ENCODE assay signal across 8 cellular contexts in the genomic region with DNA sequence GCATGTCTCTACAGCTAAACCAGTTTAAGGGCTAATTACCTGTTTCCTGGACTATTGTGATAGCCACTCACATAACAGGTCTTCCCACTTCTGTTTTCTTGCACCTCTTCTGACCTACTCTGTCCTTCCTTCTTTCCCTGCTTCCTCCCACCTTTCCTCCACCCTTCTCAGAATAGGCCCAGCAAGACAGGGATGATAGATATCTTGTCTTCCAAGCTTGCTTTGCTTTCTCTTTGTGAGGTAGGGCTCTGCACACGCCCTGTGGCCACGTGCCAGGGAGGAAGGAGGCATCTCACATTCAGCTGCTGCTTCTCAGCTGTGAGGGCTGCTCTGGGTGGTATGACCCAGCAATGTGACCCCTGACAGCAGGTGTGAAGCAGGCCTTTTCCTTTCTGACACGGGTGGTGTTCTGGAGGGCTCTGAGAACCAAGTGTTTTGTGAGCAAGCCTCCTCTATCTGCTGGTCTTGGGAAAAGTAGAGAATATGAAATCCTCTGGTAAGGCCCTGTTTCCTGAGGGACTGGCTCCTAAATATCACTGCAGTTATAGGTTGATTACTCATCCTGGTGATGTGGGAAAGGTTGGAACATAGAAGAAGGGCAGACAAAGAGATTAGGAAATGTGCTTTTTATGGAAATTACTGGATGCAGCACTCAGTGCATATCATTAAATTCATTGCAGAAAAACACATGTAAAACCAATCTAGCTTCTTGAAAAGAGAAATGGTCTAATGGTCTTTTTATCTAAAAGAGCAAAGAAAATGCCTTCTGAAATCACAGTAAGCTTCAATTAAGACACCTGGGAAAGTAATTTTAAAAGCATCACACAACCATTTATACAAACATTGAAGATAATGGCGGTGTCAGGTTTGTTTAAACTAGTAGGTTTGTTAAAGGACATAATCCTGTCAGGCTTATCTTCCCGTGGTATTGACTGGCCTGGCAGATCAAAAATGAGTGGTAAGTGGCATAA. TPM values are rescaled to one million over a fixed set of nuclear protein-coding genes. Genes with fewer than 3 reads are reported as not detected.
A peak's percentile ranks its signal among the peaks of the same experiment; 100 is the strongest.
DNase-seq lines count a peak whose midpoint lies in the region; ATAC-seq and TF ChIP-seq lines count a peak whose summit lies in the region.

No MANE protein-coding gene starts in this region.

- peak; percentile 54 for DNase-seq in DMS79 treated with DMSO at 0.1 percent for 48 hours (lab: John Stamatoyannopoulos, UW)
- DNase-seq in NAMALWA (ENCODE audit: low spot score): peak; percentile 27
- DNase-seq in mammary epithelial cell: peak; percentile 72
- DNase-seq in nephron progenitor cell: no peak
- no peak for DNase-seq in CD8-positive, alpha-beta T cell
- DNase-seq in stimulated activated CD4-positive, alpha-beta T cell treated with anti-CD3 and anti-CD28 coated beads, Interleukin-2, amount 100 ng/mL, for 48 hours: no peak
- no peak for DNase-seq in hypothalamus (lab: John Stamatoyannopoulos, UW)

- peak overlapping the region; percentile 14 for H2AFZ ChIP-seq in mammary epithelial cell (ENCODE audit: low read depth, low read length)

- H4K20me1 ChIP-seq in mammary epithelial cell (ENCODE audit: insufficient read depth, low read length): peaks cover 5% of the 10 kb centered on the region

- H3K79me2 ChIP-seq in mammary epithelial cell (ENCODE audit: insufficient read depth, low read length): peaks cover 98% of the 10 kb centered on the region

- POLR2A ChIA-PET in CD8-positive, alpha-beta T cell (lab: Charles Lee): no interaction called here

- H3K4me1 ChIP-seq in mammary epithelial cell (ENCODE audit: insufficient read depth, low read length): peaks cover 56% of the 10 kb centered on the region
- H3K4me1 ChIP-seq in CD8-positive, alpha-beta T cell (ENCODE audit: insufficient read depth, low read length): no peaks in the 10 kb centered on the region

- TF ChIP-seq CTCF in mammary epithelial cell (conservative IDR thresholded peaks at IDR 0.05 in 1 of 2, IDR thresholded peaks at IDR 0.05 in 1 of 2; ENCODE audit: extremely low read depth in 1 of 2, insufficient read depth in 1 of 2, low read depth in 1 of 2, low read length in 2 of 2) (no peak), nephron progenitor cell (IDR thresholded peaks at IDR 0.05) (no peak)
- no peak for TF ChIP-seq CTCF in CD8-positive, alpha-beta T cell (IDR thresholded peaks at IDR 0.05)

- in situ Hi-C loops in mammary epithelial cell (cut with MboI; ENCODE audit: low sequenced_read_pairs in 2 of 2): no loop called here

- 45% methylated on average over 5 of the region's 5 CpGs for WGBS in mammary epithelial cell (ENCODE audit: low coverage, missing lambda C conversion rate)

- peaks cover 33% of the 10 kb centered on the region for H3K36me3 Mint-ChIP-seq in nephron progenitor cell (ENCODE audit: low read depth)
- H3K36me3 Mint-ChIP-seq in CD8-positive, alpha-beta T cell: no peaks in the 10 kb centered on the region

- H3K27ac ChIP-seq in mammary epithelial cell (ENCODE audit: insufficient read depth, low read depth, low read length): peak overlapping the region; percentile 63
- H3K27ac ChIP-seq in CD8-positive, alpha-beta T cell (ENCODE audit: low read depth, low read length): no peak overlapping the region

- no peaks in the 10 kb centered on the region for H3K27me3 Mint-ChIP-seq in nephron progenitor cell (ENCODE audit: low read depth, poor library complexity)
- peaks cover 21% of the 10 kb centered on the region for H3K27me3 Mint-ChIP-seq in CD8-positive, alpha-beta T cell (ENCODE audit: low read depth)

- peak overlapping the region; percentile 57 for H3K4me2 ChIP-seq in mammary epithelial cell (ENCODE audit: insufficient read depth, low read depth, low read length)

- BruUV-seq in mammary epithelial cell (replicated peaks; lab: Mats Ljungman, UMichigan): no TSS peak

- intact Hi-C loops in mammary epithelial cell (cut with micrococcal nuclease): no loop called here
- intact Hi-C loops in CD8-positive, alpha-beta T cell (cut with DNase I, micrococcal nuclease): no loop called here

- H3K27me3 ChIP-seq in mammary epithelial cell (ENCODE audit: insufficient read depth, low read length): no peaks in the 10 kb centered on the region
- no peaks in the 10 kb centered on the region for H3K27me3 ChIP-seq in CD8-positive, alpha-beta T cell (ENCODE audit: insufficient read depth, low read length)

- no peak for ATAC-seq in HG03135 (IDR thresholded peaks at IDR 0.05; ENCODE audit: unreplicated experiment)
- ATAC-seq in CD8-positive, alpha-beta T cell: no peak

- no peak overlapping the region for H3K4me3 ChIP-seq in mammary epithelial cell (replicated peaks in 1 of 3; ENCODE audit: insufficient read depth in 1 of 3, low read depth in 2 of 3, low read length in 3 of 3)
- H3K4me3 ChIP-seq in CD8-positive, alpha-beta T cell (ENCODE audit: low read depth, low read length): no peak overlapping the region

- H3K9me3 Mint-ChIP-seq in nephron progenitor cell: peaks cover 17% of the 10 kb centered on the region
- no peaks in the 10 kb centered on the region for H3K9me3 Mint-ChIP-seq in CD8-positive, alpha-beta T cell

- no peaks in the 10 kb centered on the region for H3K9me3 ChIP-seq in mammary epithelial cell (replicated peaks; ENCODE audit: insufficient read depth, low read length)
- no peaks in the 10 kb centered on the region for H3K9me3 ChIP-seq in CD8-positive, alpha-beta T cell (ENCODE audit: low read length)

- CTCF ChIA-PET in mammary epithelial cell (lab: Charles Lee; ENCODE audit: low non-redundant PET): no interaction called here
- CTCF ChIA-PET in CD8-positive, alpha-beta T cell (lab: Charles Lee): interaction anchor here (0.7 kb wide), 1 partner anchor 17 kb away, joined by 3 read pairs; no protein-coding TSS in a partner anchor

- peaks cover 17% of the 10 kb centered on the region for H3K4me1 Mint-ChIP-seq in nephron progenitor cell
- peaks cover 8% of the 10 kb centered on the region for H3K4me1 Mint-ChIP-seq in CD8-positive, alpha-beta T cell (ENCODE audit: low read depth)

- dilution Hi-C loops in mammary epithelial cell (cut with HindIII; ENCODE audit: low sequenced_read_pairs): no loop called here

- peak overlapping the region; percentile 31 for H3K9ac ChIP-seq in mammary epithelial cell (ENCODE audit: insufficient read depth, low read length)

- no peaks in the 10 kb centered on the region for H3K36me3 ChIP-seq in mammary epithelial cell (ENCODE audit: insufficient read depth, low read length)
- H3K36me3 ChIP-seq in CD8-positive, alpha-beta T cell (ENCODE audit: insufficient read depth, low read length): no peaks in the 10 kb centered on the region

- peak overlapping the region; percentile 43 for H3K27ac Mint-ChIP-seq in nephron progenitor cell
- H3K27ac Mint-ChIP-seq in CD8-positive, alpha-beta T cell: no peak overlapping the region

- no peak overlapping the region for H3K4me3 Mint-ChIP-seq in nephron progenitor cell
- H3K4me3 Mint-ChIP-seq in CD8-positive, alpha-beta T cell: no peak overlapping the region

RNA-seq across cellular contexts. Expression of a gene that starts 8.5 kb away (rescaled TPM):
- 100 to 1,000 TPM; 181 to 201 TPM for total RNA-seq in mammary epithelial cell
- polyA plus RNA-seq in mammary epithelial cell: 87.4 TPM
- 304 TPM for polyA minus RNA-seq in mammary epithelial cell
- total RNA-seq in CD8-positive, alpha-beta T cell: under 1 TPM; 0.19 to 0.39 TPM

Comparison
In these comparisons a context has a peak if more than half of its experiments do, and no peak if none do; other contexts are left out.
1. DNase-seq: peak in DMS79 treated with DMSO at 0.1 percent for 48 hours (single experiment), NAMALWA (single experiment) and mammary epithelial cell (single experiment); none in nephron progenitor cell (single experiment), CD8-positive, alpha-beta T cell (0 of 7), stimulated activated CD4-positive, alpha-beta T cell treated with anti-CD3 and anti-CD28 coated beads, Interleukin-2, amount 100 ng/mL, for 48 hours (0 of 2) and hypothalamus (0 of 51).
2. RNA of a gene that starts 8.5 kb away (total RNA-seq): 181 to 201 TPM in mammary epithelial cell; 0.19 to 0.39 TPM in CD8-positive, alpha-beta T cell; every median in the first group is over 100 times any median in the second.